Comparison of ENCODE assay signal across 12 cellular contexts in the genomic region with DNA sequence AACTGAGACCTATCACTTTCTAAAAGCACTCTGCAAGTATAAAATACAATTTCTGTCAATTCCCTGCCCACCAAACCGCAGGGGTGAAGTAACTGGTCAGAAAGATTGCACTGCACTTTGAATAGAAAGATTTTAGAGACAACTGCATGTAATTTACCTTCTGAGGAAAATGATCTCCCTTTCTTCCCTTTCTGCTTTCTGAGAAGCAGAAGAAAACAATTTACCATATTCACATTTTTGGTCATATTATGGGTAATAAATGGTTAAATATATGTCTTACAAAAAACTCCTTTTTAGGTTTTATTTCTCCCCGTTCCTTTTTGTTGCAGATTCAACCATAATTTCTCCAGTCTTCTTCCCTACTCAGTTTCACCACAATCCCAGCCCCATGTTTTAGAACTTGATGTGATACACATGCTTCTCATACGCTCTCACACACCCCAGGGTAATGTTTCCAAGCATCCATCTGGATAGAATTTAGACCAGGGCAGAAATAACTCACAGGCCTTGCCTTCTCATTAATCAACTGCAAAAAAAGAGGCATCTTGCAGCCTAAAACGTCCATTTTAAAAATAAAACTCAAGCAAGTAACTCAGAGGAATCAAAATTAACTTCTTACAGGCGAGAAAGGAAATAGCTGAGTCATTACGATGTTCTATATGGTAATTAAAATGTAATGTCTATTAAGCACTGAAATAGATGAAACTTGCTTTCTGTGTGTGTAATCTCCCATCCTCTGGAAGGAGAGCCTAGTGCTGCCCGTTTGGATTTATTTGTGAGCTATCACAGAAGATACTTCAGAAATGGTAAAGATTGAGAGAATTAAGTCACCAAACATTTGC.
DNase-seq lines count a peak whose midpoint lies in the region; ATAC-seq, FAIRE-seq and TF ChIP-seq lines count a peak whose summit lies in the region.
"Had no signal": no experiment of that assay in that cellular context is flagged by ENCODE, and none has a peak within 500 bp of the region (broad histone marks: within the 10 kb centered on the region; RNA-seq: fewer than 3 reads in every experiment).

No MANE protein-coding gene starts in this region.

- no peak overlapping the region for H3K9ac ChIP-seq in kidney (ENCODE audit: low read length in 2 of 2)

- H3K27me3 ChIP-seq in esophagus muscularis mucosa, result no peaks in the 10 kb centered on the region
- H3K27me3 ChIP-seq in neuron (ENCODE audit: insufficient read depth, low read length), result no peaks in the 10 kb centered on the region

- H3K4me3 ChIP-seq in esophagus muscularis mucosa, result no peak overlapping the region
- H3K4me3 ChIP-seq in neuron (ENCODE audit: low read length), result no peak overlapping the region
- H3K4me3 ChIP-seq in kidney (ENCODE audit: low read length in 2 of 2), result no peak overlapping the region

- no peaks in the 10 kb centered on the region for H3K9me3 ChIP-seq in esophagus muscularis mucosa
- H3K9me3 ChIP-seq in neuron (ENCODE audit: low read length), result no peaks in the 10 kb centered on the region
- no peaks in the 10 kb centered on the region for H3K9me3 ChIP-seq in kidney (ENCODE audit: control insufficient read depth in 1 of 2, low read length in 2 of 2)

- no peak for TF ChIP-seq EP300 in esophagus muscularis mucosa (IDR thresholded peaks at IDR 0.05)

- 36% methylated on average over 7 of the region's 7 CpGs for WGBS in esophagus muscularis mucosa

- intact Hi-C loops in esophagus muscularis mucosa (cut with DNase I), result no loop called here
- intact Hi-C loops in kidney (cut with DNase I), result no loop called here

- H3K4me1 ChIP-seq in esophagus muscularis mucosa (peaks cover 6 to 23% (median 14%) of the 10 kb centered on the region in 4 donors), neuron (ENCODE audit: insufficient read depth, low read length) (peaks cover 14% of the 10 kb centered on the region), kidney (ENCODE audit: control insufficient read depth in 1 of 2, insufficient read depth in 1 of 2, low read depth in 1 of 2, low read length in 2 of 2) (no peaks in the 10 kb centered on the region)

- H3K36me3 ChIP-seq in esophagus muscularis mucosa, result no peaks in the 10 kb centered on the region
- no peaks in the 10 kb centered on the region for H3K36me3 ChIP-seq in neuron (ENCODE audit: insufficient read depth, low read length)
- H3K36me3 ChIP-seq in kidney (ENCODE audit: control insufficient read depth in 1 of 2, insufficient read depth in 2 of 2, low read length in 2 of 2), result peaks cover 0 to 24% of the 10 kb centered on the region in 2 donors

- FAIRE-seq in kidney (lab: Jason Lieb, UNC), result no peak

- TF ChIP-seq CTCF in esophagus muscularis mucosa (IDR thresholded peaks at IDR 0.05) (no peak), kidney (IDR thresholded peaks at IDR 0.05; ENCODE audit: borderline replicate concordance, extremely low read depth, insufficient read depth) (no peak)

- DNase-seq in AG20443 (ENCODE audit: low spot score) (peak; percentile 75), NOMO-1 treated with DMSO at 0.1 percent for 48 hours (lab: John Stamatoyannopoulos, UW; ENCODE audit: unreplicated experiment) (peak; percentile 63), esophagus muscularis mucosa (ENCODE audit: extremely low spot score) (no peak), kidney (no peak), ureter (ENCODE audit: low spot score) (no peak), NCI-H1436 (lab: John Stamatoyannopoulos, UW) (no peak)
- DNase-seq: activated CD4-positive, alpha-beta T cell treated with anti-CD3 and anti-CD28 coated beads for 48 hours; head of caudate nucleus; SIG-M5 had no signal

- peak overlapping the region; percentile 49 for H2AFZ ChIP-seq in neuron (ENCODE audit: low read depth, low read length)

- H3K27ac ChIP-seq in esophagus muscularis mucosa (replicated peaks in 1 of 4), result peak overlapping the region; percentile 26 to 46 (median 42)
- no peak overlapping the region for H3K27ac ChIP-seq in kidney (ENCODE audit: low read depth in 2 of 2, low read length in 2 of 2)

- TF ChIP-seq POLR2A in esophagus muscularis mucosa (IDR thresholded peaks at IDR 0.05; ENCODE audit: low read depth), result no peak

- ATAC-seq in GM19455 (IDR thresholded peaks at IDR 0.05; ENCODE audit: unreplicated experiment), result no peak
- ATAC-seq: natural killer cell treated with Interleukin-12 subunit alpha and Interleukin-12 subunit beta and Interleukin-15 and Interleukin-18, amount 100 ng/mL, for 72 hours had no signal

Comparison
In these comparisons a context has a peak if more than half of its experiments do, and no peak if none do; other contexts are left out.
1. DNase-seq: peak in AG20443 (single experiment) and NOMO-1 treated with DMSO at 0.1 percent for 48 hours (single experiment); none in esophagus muscularis mucosa (single experiment), kidney (single experiment), ureter (single experiment) and NCI-H1436 (single experiment).
2. H3K27ac ChIP-seq: peak in esophagus muscularis mucosa (4 of 4); none in kidney (0 of 2).